29 cellular contexts compared by ENCODE assay signal in genomic region chr5:170263906-170264305, GRCh38. TPM values are rescaled to one million over a fixed set of nuclear protein-coding genes. Genes with fewer than 3 reads are reported as not detected.
DNase-seq lines count a peak whose midpoint lies in the region; ATAC-seq and TF ChIP-seq lines count a peak whose summit lies in the region.
"Had no signal": no experiment of that assay in that cellular context is flagged by ENCODE, and none has a peak within 500 bp of the region (broad histone marks: within the 10 kb centered on the region; RNA-seq: fewer than 3 reads in every experiment).

No MANE protein-coding gene starts in this region.

- H4K20me1 ChIP-seq in SK-N-SH (ENCODE audit: insufficient read depth), result no peaks in the 10 kb centered on the region
- H4K20me1 ChIP-seq in OCI-LY7 (ENCODE audit: insufficient read depth, low read length), result no peaks in the 10 kb centered on the region

- no peak overlapping the region for H3K9ac ChIP-seq in SK-N-SH
- H3K9ac ChIP-seq: BLaER1 treated with 17β-estradiol and CSF1 and Interleukin-3, amounts not matched to agents 10 nM and 100 nM had no signal

- H3K27ac ChIP-seq in SK-N-SH (ENCODE audit: low read depth in 2 of 2, low read length in 1 of 2), result no peak overlapping the region
- H3K27ac ChIP-seq in OCI-LY7 (ENCODE audit: low read depth, low read length, poor library complexity, severe bottlenecking), result no peak overlapping the region
- H3K27ac ChIP-seq: A549; BLaER1 treated with 17β-estradiol and CSF1 and Interleukin-3, amounts not matched to agents 10 nM and 100 nM; gastrocnemius medialis; lower lobe of right lung; ovary; suprapubic skin had no signal

- no peak for TF ChIP-seq RAD21 in SK-N-SH (IDR thresholded peaks at IDR 0.05; ENCODE audit: low read length)

- H3K4me2 ChIP-seq in SK-N-SH (no peak overlapping the region), OCI-LY7 (ENCODE audit: low read length) (no peak overlapping the region)
- H3K4me2 ChIP-seq: A549; BLaER1 treated with 17β-estradiol and CSF1 and Interleukin-3, amounts not matched to agents 10 nM and 100 nM had no signal

- H3K27me3 Mint-ChIP-seq in activated CD4-positive, alpha-beta T cell treated with anti-CD3 and anti-CD28 coated beads, Interleukin-2, amount 10 ng/mL, durations not matched to agents 7 days and 5 days, result no peaks in the 10 kb centered on the region
- H3K27me3 Mint-ChIP-seq in activated naive CD8-positive, alpha-beta T cell, result no peaks in the 10 kb centered on the region
- H3K27me3 Mint-ChIP-seq in natural killer cell treated with Interleukin-12 subunit alpha and Interleukin-12 subunit beta and Interleukin-15 and Interleukin-18, amount 100 ng/mL, for 72 hours, result no peaks in the 10 kb centered on the region

- 51% methylated on average over 4 of the region's 4 CpGs for WGBS in SK-N-SH (ENCODE audit: low lambda C conversion rate)

- H3K4me1 ChIP-seq in SK-N-SH (ENCODE audit: control insufficient read depth in 1 of 2, insufficient read depth in 2 of 2, low read depth in 1 of 2, low read length in 1 of 2) (peaks cover 0 to 8% of the 10 kb centered on the region in 2 experiments; a peak in 1 of 4 replicates), OCI-LY7 (ENCODE audit: insufficient read depth, low read length, poor library complexity, severe bottlenecking) (peaks cover 6% of the 10 kb centered on the region)
- H3K4me1 ChIP-seq: A549, uterus had no signal

- H3K36me3 ChIP-seq in SK-N-SH (replicated peaks in 1 of 2; ENCODE audit: control insufficient read depth in 1 of 2, insufficient read depth in 2 of 2, low read length in 1 of 2) (no peaks in the 10 kb centered on the region), OCI-LY7 (ENCODE audit: insufficient read depth, low read length) (no peaks in the 10 kb centered on the region)
- H3K36me3 ChIP-seq: gastrocnemius medialis, ovary, uterus had no signal

- ATAC-seq in natural killer cell treated with Interleukin-12 subunit alpha and Interleukin-12 subunit beta and Interleukin-15 and Interleukin-18, amount 100 ng/mL, for 72 hours, result no peak
- ATAC-seq: A549, gastrocnemius medialis, HCT116, lower lobe of right lung, right cardiac atrium had no signal

- H3K36me3 Mint-ChIP-seq in activated CD4-positive, alpha-beta T cell treated with anti-CD3 and anti-CD28 coated beads, Interleukin-2, amount 10 ng/mL, durations not matched to agents 7 days and 5 days (ENCODE audit: low read depth), result peaks cover 91% of the 10 kb centered on the region
- H3K36me3 Mint-ChIP-seq in activated naive CD8-positive, alpha-beta T cell, result peaks cover 47% of the 10 kb centered on the region
- peaks cover 61% of the 10 kb centered on the region for H3K36me3 Mint-ChIP-seq in natural killer cell treated with Interleukin-12 subunit alpha and Interleukin-12 subunit beta and Interleukin-15 and Interleukin-18, amount 100 ng/mL, for 72 hours

- H3K9me3 ChIP-seq in SK-N-SH, result no peaks in the 10 kb centered on the region
- no peaks in the 10 kb centered on the region for H3K9me3 ChIP-seq in OCI-LY7 (ENCODE audit: low read length)
- H3K9me3 ChIP-seq: A549; BLaER1 treated with 17β-estradiol and CSF1 and Interleukin-3, amounts not matched to agents 10 nM and 100 nM; gastrocnemius medialis; lower lobe of right lung; ovary; suprapubic skin; uterus had no signal

- H2AFZ ChIP-seq in SK-N-SH (ENCODE audit: low read depth), result no peak overlapping the region
- H2AFZ ChIP-seq in OCI-LY7 (ENCODE audit: low read length), result no peak overlapping the region

- H3K9me3 Mint-ChIP-seq in activated CD4-positive, alpha-beta T cell treated with anti-CD3 and anti-CD28 coated beads, Interleukin-2, amount 10 ng/mL, durations not matched to agents 7 days and 5 days, result no peaks in the 10 kb centered on the region
- no peaks in the 10 kb centered on the region for H3K9me3 Mint-ChIP-seq in activated naive CD8-positive, alpha-beta T cell (ENCODE audit: low read depth)
- H3K9me3 Mint-ChIP-seq in natural killer cell treated with Interleukin-12 subunit alpha and Interleukin-12 subunit beta and Interleukin-15 and Interleukin-18, amount 100 ng/mL, for 72 hours, result no peaks in the 10 kb centered on the region

- H3K27ac Mint-ChIP-seq in activated CD4-positive, alpha-beta T cell treated with anti-CD3 and anti-CD28 coated beads, Interleukin-2, amount 10 ng/mL, durations not matched to agents 7 days and 5 days, result peak overlapping the region; percentile 65
- H3K27ac Mint-ChIP-seq in activated naive CD8-positive, alpha-beta T cell, result peak overlapping the region; percentile 98
- H3K27ac Mint-ChIP-seq in natural killer cell treated with Interleukin-12 subunit alpha and Interleukin-12 subunit beta and Interleukin-15 and Interleukin-18, amount 100 ng/mL, for 72 hours, result peak overlapping the region; percentile 55 to 86

- CTCF ChIA-PET in activated CD4-positive, alpha-beta T cell treated with anti-CD3 and anti-CD28 coated beads, Interleukin-2, amount 10 ng/mL, durations not matched to agents 7 days and 5 days (lab: Charles Lee), result interaction anchor here (1.6 kb wide), 1 partner anchor 11 kb away, joined by 7 read pairs; no protein-coding TSS in a partner anchor
- CTCF ChIA-PET in SK-N-SH (lab: Yijun Ruan, JAX) (no interaction called here), OCI-LY7 (lab: Charles Lee; ENCODE audit: unreplicated experiment) (no interaction called here)

- POLR2A ChIA-PET in activated CD4-positive, alpha-beta T cell treated with anti-CD3 and anti-CD28 coated beads, Interleukin-2, amount 10 ng/mL, durations not matched to agents 7 days and 5 days (lab: Charles Lee), result interaction anchor here (0.8 kb wide), 1 partner anchor 9 kb away, joined by 3 read pairs; no protein-coding TSS in a partner anchor
- POLR2A ChIA-PET in SK-N-SH (lab: Yijun Ruan, JAX) (no interaction called here), OCI-LY7 (lab: Charles Lee) (no interaction called here)

- H3K9me2 ChIP-seq in SK-N-SH (no peaks in the 10 kb centered on the region), OCI-LY7 (ENCODE audit: insufficient read depth, low read length) (no peaks in the 10 kb centered on the region)

- no peak for DNase-seq in activated CD4-positive, alpha-beta T cell treated with anti-CD3 and anti-CD28 coated beads, Interleukin-2, amount 10 ng/mL, durations not matched to agents 7 days and 5 days
- no peak for DNase-seq in activated CD4-positive, alpha-beta T cell treated with anti-CD3 and anti-CD28 coated beads for 48 hours
- peak; percentile 7 for DNase-seq in OCI-M1 (lab: John Stamatoyannopoulos, UW)
- no peak for DNase-seq in natural killer cell treated with Interleukin-12 subunit alpha and Interleukin-12 subunit beta and Interleukin-15 and Interleukin-18, amount 100 ng/mL, for 72 hours (ENCODE audit: low spot score)
- no peak for DNase-seq in effector CD8-positive, alpha-beta T cell (lab: John Stamatoyannopoulos, UW)
- DNase-seq in SK-N-SH, result no peak
- DNase-seq in OCI-LY7 (ENCODE audit: low spot score), result no peak
- DNase-seq: activated CD4-positive, alpha-beta T cell treated with anti-CD3 and anti-CD28 coated beads for 4 hours; activated T-cell treated with anti-CD3 and anti-CD28 coated beads, Interleukin-2, amount 50 U/mL, for 48 hours; DMS 273 treated with DMSO at 0.1 percent for 48 hours; gastrocnemius medialis; kidney; lower lobe of right lung; NCI-H1092 treated with DMSO at 0.1 percent for 48 hours; NCI-H2029; ovary; right cardiac atrium; stimulated activated CD8-positive, alpha-beta memory T cell treated with anti-CD3 and anti-CD28 coated beads, Interleukin-4, amount 100 ng/mL, for 48 hours; T1000; uterus had no signal

- intact Hi-C loops in OCI-LY7 (cut with micrococcal nuclease; ENCODE audit: unreplicated experiment), result no loop called here

- H3K27me3 ChIP-seq in SK-N-SH (ENCODE audit: insufficient read depth), result peaks cover 6% of the 10 kb centered on the region
- H3K27me3 ChIP-seq: BLaER1 treated with 17β-estradiol and CSF1 and Interleukin-3, amounts not matched to agents 10 nM and 100 nM; gastrocnemius medialis; ovary; suprapubic skin; uterus had no signal

- no peaks in the 10 kb centered on the region for H3K79me2 ChIP-seq in SK-N-SH (ENCODE audit: insufficient read depth)
- no peaks in the 10 kb centered on the region for H3K79me2 ChIP-seq in OCI-LY7 (ENCODE audit: insufficient read depth, low read depth, low read length)

- no peak for TF ChIP-seq EP300 in SK-N-SH (IDR thresholded peaks at IDR 0.05; ENCODE audit: borderline replicate concordance in 1 of 2, low read depth in 1 of 2, low read length in 1 of 2)

- H3K4me3 ChIP-seq in SK-N-SH (ENCODE audit: low read depth in 2 of 2, low read length in 1 of 2) (no peak overlapping the region), OCI-LY7 (ENCODE audit: low read depth, low read length, poor library complexity, severe bottlenecking) (no peak overlapping the region)
- H3K4me3 ChIP-seq: A549; BLaER1 treated with 17β-estradiol and CSF1 and Interleukin-3, amounts not matched to agents 10 nM and 100 nM; gastrocnemius medialis; lower lobe of right lung; ovary; suprapubic skin; uterus had no signal

- no peak overlapping the region for H3K4me3 Mint-ChIP-seq in activated CD4-positive, alpha-beta T cell treated with anti-CD3 and anti-CD28 coated beads, Interleukin-2, amount 10 ng/mL, durations not matched to agents 7 days and 5 days
- H3K4me3 Mint-ChIP-seq in activated naive CD8-positive, alpha-beta T cell, result peak overlapping the region; percentile 44
- H3K4me3 Mint-ChIP-seq in natural killer cell treated with Interleukin-12 subunit alpha and Interleukin-12 subunit beta and Interleukin-15 and Interleukin-18, amount 100 ng/mL, for 72 hours, result no peak overlapping the region

- no TSS peak for BruUV-seq in OCI-LY7 (replicated peaks; lab: Mats Ljungman, UMichigan)

- TF ChIP-seq CTCF in SK-N-SH (IDR thresholded peaks at IDR 0.05), result no peak
- TF ChIP-seq CTCF in OCI-LY7 (conservative IDR thresholded peaks at IDR 0.05; ENCODE audit: low read length), result no peak

- peaks cover 94% of the 10 kb centered on the region for H3K4me1 Mint-ChIP-seq in activated CD4-positive, alpha-beta T cell treated with anti-CD3 and anti-CD28 coated beads, Interleukin-2, amount 10 ng/mL, durations not matched to agents 7 days and 5 days
- peaks cover 95% of the 10 kb centered on the region for H3K4me1 Mint-ChIP-seq in activated naive CD8-positive, alpha-beta T cell (ENCODE audit: low read depth)
- H3K4me1 Mint-ChIP-seq in natural killer cell treated with Interleukin-12 subunit alpha and Interleukin-12 subunit beta and Interleukin-15 and Interleukin-18, amount 100 ng/mL, for 72 hours (ENCODE audit: low read depth in 2 of 2), result peaks cover 60 to 65% of the 10 kb centered on the region in 2 donors

- no peaks in the 10 kb centered on the region for H3F3A ChIP-seq in SK-N-SH (replicated peaks; ENCODE audit: insufficient read depth)

RNA-seq across cellular contexts. Expression of gene C5orf58, which starts 31.1 kb away (rescaled TPM):
- not detected for total RNA-seq in activated CD4-positive, alpha-beta T cell treated with anti-CD3 and anti-CD28 coated beads, Interleukin-2, amount 10 ng/mL, durations not matched to agents 7 days and 5 days
- total RNA-seq in natural killer cell treated with Interleukin-12 subunit alpha and Interleukin-12 subunit beta and Interleukin-15 and Interleukin-18, amount 100 ng/mL, for 72 hours, result not detected
- polyA plus RNA-seq in SK-N-SH (2012; rRNA removed), result not detected in 2 replicates
- not detected in 2 replicates for polyA plus RNA-seq in SK-N-SH (2012; cell fraction: cytosol; rRNA removed)
- polyA plus RNA-seq in SK-N-SH (2012; cell fraction: nucleus; rRNA removed), result not detected in 2 replicates
- total RNA-seq in OCI-LY7 (2014; rRNA removed; shearing (Covaris generic)), result not detected in 2 replicates
- not detected in 2 replicates for total RNA-seq in OCI-LY7 (2022)
- total RNA-seq: cardiac septum, dermis microvascular lymphatic vessel endothelial cell, G401, gastrocnemius medialis, kidney, lower lobe of right lung, ovary, SK-MEL-5, suprapubic skin, uterus had no signal
- polyA plus RNA-seq: A549 had no signal

RNA-seq across cellular contexts. Expression of gene LCP2, which starts 33.7 kb away (rescaled TPM):
- total RNA-seq in activated CD4-positive, alpha-beta T cell treated with anti-CD3 and anti-CD28 coated beads, Interleukin-2, amount 10 ng/mL, durations not matched to agents 7 days and 5 days, result 100 to 1,000 TPM; 285 to 309 TPM
- 100 to 1,000 TPM; 282 to 360 TPM for total RNA-seq in natural killer cell treated with Interleukin-12 subunit alpha and Interleukin-12 subunit beta and Interleukin-15 and Interleukin-18, amount 100 ng/mL, for 72 hours
- polyA plus RNA-seq in SK-N-SH (2012; rRNA removed), result not detected in 2 replicates
- not detected in 2 replicates for polyA plus RNA-seq in SK-N-SH (2012; cell fraction: cytosol; rRNA removed)
- polyA plus RNA-seq in SK-N-SH (2012; cell fraction: nucleus; rRNA removed), result not detected in 2 replicates
- not detected in 2 replicates for total RNA-seq in OCI-LY7 (2014; rRNA removed; shearing (Covaris generic))
- 2.6 and 3.1 TPM in 2 replicates for total RNA-seq in OCI-LY7 (2022)
- total RNA-seq: G401 had no signal
- polyA plus RNA-seq: A549 had no signal

Comparison
In these comparisons a context has a peak if more than half of its experiments do, and no peak if none do; other contexts are left out.
1. RNA of gene LCP2, which starts 33.7 kb away (total RNA-seq): 282 to 360 TPM in natural killer cell treated with Interleukin-12 subunit alpha and Interleukin-12 subunit beta and Interleukin-15 and Interleukin-18, amount 100 ng/mL, for 72 hours and 285 to 309 TPM in activated CD4-positive, alpha-beta T cell treated with anti-CD3 and anti-CD28 coated beads, Interleukin-2, amount 10 ng/mL, durations not matched to agents 7 days and 5 days; 2.6 to 3.1 TPM in OCI-LY7; every median in the first group is over 10 times any median in the second.
2. Peak in every context shown above with its lines, with median percentiles within 50 percentile points of each other: H3K27ac Mint-ChIP-seq.